1 cellular context compared by ENCODE assay signal in genomic region chr6:133855994-133856393, GRCh38.
TF ChIP-seq lines count a peak whose summit lies in the region.

No MANE protein-coding gene starts in this region.

TF ChIP-seq in H1, 55 proteins besides CTCF, POLR2A, EP300 and RAD21:
- no peak for TF ChIP-seq TAF1 (IDR thresholded peaks at IDR 0.05; ENCODE audit: low read depth, low read length)
- TF ChIP-seq CBX8 (IDR thresholded peaks at IDR 0.05; ENCODE audit: borderline replicate concordance, low read depth, low read length): no peak
- no peak for TF ChIP-seq CREB1 (IDR thresholded peaks at IDR 0.05)
- no peak for TF ChIP-seq POLR2AphosphoS5 (IDR thresholded peaks at IDR 0.05; ENCODE audit: low read depth, low read length)
- TF ChIP-seq SRF (IDR thresholded peaks at IDR 0.05; ENCODE audit: low read depth, low read length): no peak
